ENCODE assay signal across 9 cellular contexts in genomic region chr13:34750078-34750703, GRCh38.
DNase-seq lines count a peak whose midpoint lies in the region; ATAC-seq and TF ChIP-seq lines count a peak whose summit lies in the region.
"Had no signal": no experiment of that assay in that cellular context is flagged by ENCODE, and none has a peak within 500 bp of the region (broad histone marks: within the 10 kb centered on the region; RNA-seq: fewer than 3 reads in every experiment).

No MANE protein-coding gene starts in this region.

- peak; percentile 69 for DNase-seq in DMS 273 (lab: John Stamatoyannopoulos, UW; ENCODE audit: unreplicated experiment)
- DNase-seq in DMS 273 treated with DMSO at 0.1 percent for 48 hours (lab: John Stamatoyannopoulos, UW) = no peak
- peak; percentile 56 for DNase-seq in NCI-H146 treated with DMSO at 0.1 percent for 48 hours (lab: John Stamatoyannopoulos, UW; ENCODE audit: unreplicated experiment)
- DNase-seq in epithelial cell of esophagus (ENCODE audit: low read depth) = no peak
- peak; percentile 42 to 71 (median 51) for DNase-seq in ovary
- no peak for DNase-seq in Karpas-422
- no peak for DNase-seq in H4 (ENCODE audit: low spot score)

- no peak for TF ChIP-seq CTCF in epithelial cell of esophagus (IDR thresholded peaks at IDR 0.05; ENCODE audit: insufficient read depth, low read depth, low read length, missing control alignments)
- TF ChIP-seq CTCF in ovary (IDR thresholded peaks at IDR 0.05) = no peak

- no peak for TF ChIP-seq EP300 in ovary (IDR thresholded peaks at IDR 0.05)

- ATAC-seq in HG03571 (IDR thresholded peaks at IDR 0.05; ENCODE audit: unreplicated experiment) = no peak

- WGBS in ovary, 3 donors = 6% methylated on average over 17 of the region's 17 CpGs

- H3K4me3 ChIP-seq in epithelial cell of esophagus (ENCODE audit: low read length) (peak overlapping the region; percentile 5), ovary (peak overlapping the region; percentile 19), Karpas-422 (ENCODE audit: low read length) (no peak overlapping the region)

- no peaks in the 10 kb centered on the region for H3K27me3 ChIP-seq in ovary
- H3K27me3 ChIP-seq in Karpas-422 (ENCODE audit: low read length) = 0 out of 2 replicates have a peak, but pooled peaks cover 2% of the 10 kb centered on the region

- no peak for TF ChIP-seq POLR2A in ovary (IDR thresholded peaks at IDR 0.05)

- H3K27ac ChIP-seq in ovary (no peak overlapping the region), Karpas-422 (ENCODE audit: low read length) (no peak overlapping the region)
- H3K27ac ChIP-seq: 22Rv1 had no signal

- no peaks in the 10 kb centered on the region for H3K79me2 ChIP-seq in Karpas-422 (ENCODE audit: low read length)

- H3K4me1 ChIP-seq in ovary (ENCODE audit: insufficient read depth) (peaks cover 12% of the 10 kb centered on the region), Karpas-422 (ENCODE audit: low read length) (no peaks in the 10 kb centered on the region)

- H4K20me1 ChIP-seq in Karpas-422 (ENCODE audit: insufficient read depth, low read depth, low read length) = no peaks in the 10 kb centered on the region

- intact Hi-C loops in ovary (cut with DNase I) = no loop called here

- no peak overlapping the region for H2AFZ ChIP-seq in Karpas-422 (ENCODE audit: low read length)

- H3K36me3 ChIP-seq in ovary = no peaks in the 10 kb centered on the region
- no peaks in the 10 kb centered on the region for H3K36me3 ChIP-seq in Karpas-422 (ENCODE audit: insufficient read depth, low read length)

- no peaks in the 10 kb centered on the region for H3K9me2 ChIP-seq in Karpas-422 (replicated peaks; ENCODE audit: insufficient read depth, low read length)

- no peak overlapping the region for H3K9ac ChIP-seq in Karpas-422 (ENCODE audit: low read length)

- no peak overlapping the region for H3K4me2 ChIP-seq in Karpas-422 (ENCODE audit: low read depth, low read length, poor library complexity, severe bottlenecking)

- no peaks in the 10 kb centered on the region for H3K9me3 ChIP-seq in ovary
- no peaks in the 10 kb centered on the region for H3K9me3 ChIP-seq in Karpas-422 (ENCODE audit: low read length)

Comparison
In these comparisons a context has a peak if more than half of its experiments do, and no peak if none do; other contexts are left out.
1. DNase-seq: peak in DMS 273 (single experiment), NCI-H146 treated with DMSO at 0.1 percent for 48 hours (single experiment) and ovary (5 of 5); none in DMS 273 treated with DMSO at 0.1 percent for 48 hours (single experiment), epithelial cell of esophagus (single experiment), Karpas-422 (single experiment) and H4 (single experiment).